In genomic region chr7:143279186-143280098, GRCh38 we compare ENCODE assay signal across 8 cellular contexts. TPM values are rescaled to one million over a fixed set of nuclear protein-coding genes. Genes with fewer than 3 reads are reported as not detected.
DNase-seq lines count a peak whose midpoint lies in the region; ATAC-seq and TF ChIP-seq lines count a peak whose summit lies in the region.

No MANE protein-coding gene starts in this region.

- no peaks in the 10 kb centered on the region for H3K27me3 Mint-ChIP-seq in activated CD4-positive, alpha-beta T cell treated with anti-CD3 and anti-CD28 coated beads, Interleukin-2, amount 10 ng/mL, durations not matched to agents 24 days and 14 days

- DNase-seq in activated CD4-positive, alpha-beta T cell treated with anti-CD3 and anti-CD28 coated beads, Interleukin-2, amount 10 ng/mL, durations not matched to agents 24 days and 14 days, result peak; percentile 69
- no peak for DNase-seq in activated CD4-positive, alpha-beta T cell treated with anti-CD3 and anti-CD28 coated beads for 48 hours
- DNase-seq in amniotic stem cell (lab: John Stamatoyannopoulos, UW) (peak; percentile 41), iPS-NIHi11 (ENCODE audit: low spot score) (peak; percentile 24), omental fat pad (ENCODE audit: low spot score) (no peak)
- DNase-seq in stimulated activated naive CD8-positive, alpha-beta T cell treated with anti-CD3 and anti-CD28 coated beads, Interleukin-15, Interleukin-2, amounts not matched to agents 100 U/mL and 50 U/mL, for 24 hours, result no peak
- DNase-seq in activated CD4-positive, alpha-beta T cell treated with anti-CD3 and anti-CD28 coated beads, Interleukin-2, amount 50 U/mL, for 4 hours, result no peak

- H3K4me3 Mint-ChIP-seq in activated CD4-positive, alpha-beta T cell treated with anti-CD3 and anti-CD28 coated beads, Interleukin-2, amount 10 ng/mL, durations not matched to agents 24 days and 14 days, result peak overlapping the region; percentile 85

- H3K36me3 Mint-ChIP-seq in activated CD4-positive, alpha-beta T cell treated with anti-CD3 and anti-CD28 coated beads, Interleukin-2, amount 10 ng/mL, durations not matched to agents 24 days and 14 days (ENCODE audit: low read depth), result no peaks in the 10 kb centered on the region

- ATAC-seq in stimulated activated naive CD8-positive, alpha-beta T cell treated with anti-CD3 and anti-CD28 coated beads, Interleukin-15, Interleukin-2, amounts not matched to agents 100 U/mL and 50 U/mL, for 24 hours, result peak; percentile 78
- ATAC-seq in GM19397 (IDR thresholded peaks at IDR 0.05; ENCODE audit: unreplicated experiment) (no peak), omental fat pad (ENCODE audit: low FRiP score) (no peak)

- TF ChIP-seq CTCF in omental fat pad (IDR thresholded peaks at IDR 0.05), result no peak

- intact Hi-C loops in activated CD4-positive, alpha-beta T cell treated with anti-CD3 and anti-CD28 coated beads, Interleukin-2, amount 10 ng/mL, durations not matched to agents 24 days and 14 days (cut with micrococcal nuclease), result loop anchor here (1.0 to 2.0 kb wide), 3 partner anchors 17 to 39 kb away; partner anchors contain the start of gene GSTK1

- H3K27ac Mint-ChIP-seq in activated CD4-positive, alpha-beta T cell treated with anti-CD3 and anti-CD28 coated beads, Interleukin-2, amount 10 ng/mL, durations not matched to agents 24 days and 14 days, result peak overlapping the region; percentile 96

- peaks cover 4% of the 10 kb centered on the region for H3K9me3 Mint-ChIP-seq in activated CD4-positive, alpha-beta T cell treated with anti-CD3 and anti-CD28 coated beads, Interleukin-2, amount 10 ng/mL, durations not matched to agents 24 days and 14 days

- H3K4me1 Mint-ChIP-seq in activated CD4-positive, alpha-beta T cell treated with anti-CD3 and anti-CD28 coated beads, Interleukin-2, amount 10 ng/mL, durations not matched to agents 24 days and 14 days, result peaks cover 40% of the 10 kb centered on the region

RNA-seq across cellular contexts. Expression of gene TMEM139, which starts 5.3 kb away (rescaled TPM):
- 0.38 and 0.42 TPM in 2 replicates for total RNA-seq in activated CD4-positive, alpha-beta T cell treated with anti-CD3 and anti-CD28 coated beads, Interleukin-2, amount 10 ng/mL, durations not matched to agents 24 days and 14 days
- total RNA-seq in omental fat pad, result 1 to 10 TPM in 3 of 4 donors, not detected in 1; 1.1 to 3.8 (median 1.6) TPM

RNA-seq across cellular contexts. Expression of gene CASP2, which starts 8.7 kb away (rescaled TPM):
- 99.1 and 110 TPM in 2 replicates for total RNA-seq in activated CD4-positive, alpha-beta T cell treated with anti-CD3 and anti-CD28 coated beads, Interleukin-2, amount 10 ng/mL, durations not matched to agents 24 days and 14 days
- total RNA-seq in omental fat pad, result 10 to 100 TPM in 3 of 4 donors, 1 to 10 TPM in 1; 7.7 to 21.6 (median 13.3) TPM

RNA-seq across cellular contexts. Expression of gene GSTK1, which starts 16.2 kb away (rescaled TPM):
- 138 and 142 TPM in 2 replicates for total RNA-seq in activated CD4-positive, alpha-beta T cell treated with anti-CD3 and anti-CD28 coated beads, Interleukin-2, amount 10 ng/mL, durations not matched to agents 24 days and 14 days
- 100 to 1,000 TPM; 159 to 243 (median 177) TPM for total RNA-seq in omental fat pad

RNA-seq across cellular contexts. Expression of gene CLCN1, which starts 36.5 kb away (rescaled TPM):
- total RNA-seq in activated CD4-positive, alpha-beta T cell treated with anti-CD3 and anti-CD28 coated beads, Interleukin-2, amount 10 ng/mL, durations not matched to agents 24 days and 14 days, result not detected in 2 replicates
- total RNA-seq in omental fat pad, result under 1 TPM in 2 of 4 donors, not detected in 2; 0.24 to 0.79 TPM

RNA-seq across cellular contexts. Expression of gene TAS2R40, which starts 57.6 kb away (rescaled TPM):
- not detected in 2 replicates for total RNA-seq in activated CD4-positive, alpha-beta T cell treated with anti-CD3 and anti-CD28 coated beads, Interleukin-2, amount 10 ng/mL, durations not matched to agents 24 days and 14 days
- total RNA-seq in omental fat pad, result not detected

Comparison
In these comparisons a context has a peak if more than half of its experiments do, and no peak if none do; other contexts are left out.
1. DNase-seq: peak in activated CD4-positive, alpha-beta T cell treated with anti-CD3 and anti-CD28 coated beads, Interleukin-2, amount 10 ng/mL, durations not matched to agents 24 days and 14 days (single experiment), amniotic stem cell (single experiment) and iPS-NIHi11 (single experiment); none in activated CD4-positive, alpha-beta T cell treated with anti-CD3 and anti-CD28 coated beads for 48 hours (single experiment), stimulated activated naive CD8-positive, alpha-beta T cell treated with anti-CD3 and anti-CD28 coated beads, Interleukin-15, Interleukin-2, amounts not matched to agents 100 U/mL and 50 U/mL, for 24 hours (single experiment), omental fat pad (single experiment) and activated CD4-positive, alpha-beta T cell treated with anti-CD3 and anti-CD28 coated beads, Interleukin-2, amount 50 U/mL, for 4 hours (0 of 2).